Comparison of ENCODE assay signal across 11 cellular contexts in genomic region chr20:3681931-3682820, GRCh38. TPM values are rescaled to one million over a fixed set of nuclear protein-coding genes. Genes with fewer than 3 reads are reported as not detected.
DNase-seq lines count a peak whose midpoint lies in the region; ATAC-seq and TF ChIP-seq lines count a peak whose summit lies in the region.
"Had no signal": no experiment of that assay in that cellular context is flagged by ENCODE, and none has a peak within 500 bp of the region (broad histone marks: within the 10 kb centered on the region; RNA-seq: fewer than 3 reads in every experiment).

Gene ADAM33, minus strand, starts transcription at chr20:3682010. Its CDS starts 6 bp downstream, at chr20:3682004.

- H3K4me3 ChIP-seq in AG09309 (ENCODE audit: control insufficient read depth, low read depth, low read length) (peak within 1 kb of the TSS; percentile 85), adipocyte (ENCODE audit: low read length) (peak within 1 kb of the TSS; percentile 81), heart right ventricle (peak within 1 kb of the TSS; percentile 36 to 63 (median 54)), ovary (peak within 1 kb of the TSS; percentile 62)

- H3K27me3 ChIP-seq in adipocyte (replicated peaks; ENCODE audit: control insufficient read depth, insufficient read depth, low read length) (no peaks in the 10 kb centered on the region), heart right ventricle (peaks cover 0 to 45% (median 23%) of the 10 kb centered on the region in 7 donors), ovary (no peaks in the 10 kb centered on the region)

- no peak within 1 kb of the TSS for H3K4me3 Mint-ChIP-seq in natural killer cell
- H3K4me3 Mint-ChIP-seq: activated naive CD8-positive, alpha-beta T cell treated with anti-CD3 and anti-CD28 coated beads, Interleukin-2, amount 10 ng/mL, durations not matched to agents 7 days and 5 days; T-helper 2 cell treated with Interferon-gamma antibody and Interleukin-4, amounts not matched to agents 5 μg/mL and 100 μg/mL, for 36 hours had no signal

- H3K9me3 Mint-ChIP-seq in natural killer cell, result no peaks in the 10 kb centered on the region
- H3K9me3 Mint-ChIP-seq: activated naive CD8-positive, alpha-beta T cell treated with anti-CD3 and anti-CD28 coated beads, Interleukin-2, amount 10 ng/mL, durations not matched to agents 7 days and 5 days; T-helper 2 cell treated with Interferon-gamma antibody and Interleukin-4, amounts not matched to agents 5 μg/mL and 100 μg/mL, for 36 hours had no signal

- DNase-seq in AG09309 (ENCODE audit: low read depth) (no peak), adipocyte (ENCODE audit: low read depth) (peak; percentile 68), heart right ventricle (peak in 1 of 2 donors; percentile 74), ovary (peak; percentile 62 to 81 (median 68)), NOMO-1 treated with DMSO at 0.1 percent for 48 hours (lab: John Stamatoyannopoulos, UW; ENCODE audit: unreplicated experiment) (no peak), natural killer cell (no peak)
- DNase-seq: activated naive CD8-positive, alpha-beta T cell treated with anti-CD3 and anti-CD28 coated beads, Interleukin-2, amount 10 ng/mL, durations not matched to agents 7 days and 5 days; DMS79 treated with DMSO at 0.1 percent for 48 hours had no signal

- peak within 1 kb of the TSS; percentile 89 for H3K9ac ChIP-seq in adipocyte (ENCODE audit: low read length)

- peak within 1 kb of the TSS; percentile 36 to 76 (median 62) for H3K27ac ChIP-seq in heart right ventricle
- peak within 1 kb of the TSS; percentile 63 to 76 for H3K27ac ChIP-seq in ovary

- H3K4me1 Mint-ChIP-seq in natural killer cell, result peaks cover 0 to 5% of the 10 kb centered on the region in 2 donors
- H3K4me1 Mint-ChIP-seq: activated naive CD8-positive, alpha-beta T cell treated with anti-CD3 and anti-CD28 coated beads, Interleukin-2, amount 10 ng/mL, durations not matched to agents 7 days and 5 days had no signal

- no peaks in the 10 kb centered on the region for H3K36me3 ChIP-seq in adipocyte (ENCODE audit: control insufficient read depth, insufficient read depth, low read length, severe bottlenecking)
- no peaks in the 10 kb centered on the region for H3K36me3 ChIP-seq in heart right ventricle
- no peaks in the 10 kb centered on the region for H3K36me3 ChIP-seq in ovary

- intact Hi-C loops in heart right ventricle (cut with DNase I), result loop anchor here in 1 of 10 donors (10.0 kb wide), 1 partner anchor 173 kb away; no protein-coding TSS in a partner anchor
- intact Hi-C loops in ovary (cut with DNase I), result loop anchor here in 1 of 4 donors (10.0 kb wide), 1 partner anchor 83 kb away; the partner anchor contains the start of gene ADISSP
- intact Hi-C loops in natural killer cell (cut with micrococcal nuclease), result no loop called here

- ATAC-seq in heart right ventricle (peak in 7 of 8 donors; percentile 6 to 49 (median 27)), GM21825 (IDR thresholded peaks at IDR 0.05; ENCODE audit: unreplicated experiment) (no peak), GM19351 (IDR thresholded peaks at IDR 0.05; ENCODE audit: unreplicated experiment) (no peak), natural killer cell (no peak)

- TF ChIP-seq CTCF in AG09309 (IDR thresholded peaks at IDR 0.05; ENCODE audit: control insufficient read depth, insufficient read depth, low read depth, low read length, missing control alignments) (no peak), heart right ventricle (IDR thresholded peaks at IDR 0.05) (no peak), ovary (IDR thresholded peaks at IDR 0.05) (no peak), natural killer cell (IDR thresholded peaks at IDR 0.05) (no peak)

- no peak for TF ChIP-seq POLR2A in ovary (IDR thresholded peaks at IDR 0.05)

- no peaks in the 10 kb centered on the region for H3K9me3 ChIP-seq in adipocyte (ENCODE audit: control insufficient read depth, low read length)
- no peaks in the 10 kb centered on the region for H3K9me3 ChIP-seq in heart right ventricle
- no peaks in the 10 kb centered on the region for H3K9me3 ChIP-seq in ovary

- H3K27ac Mint-ChIP-seq in natural killer cell, result no peak within 1 kb of the TSS
- H3K27ac Mint-ChIP-seq: activated naive CD8-positive, alpha-beta T cell treated with anti-CD3 and anti-CD28 coated beads, Interleukin-2, amount 10 ng/mL, durations not matched to agents 7 days and 5 days; T-helper 2 cell treated with Interferon-gamma antibody and Interleukin-4, amounts not matched to agents 5 μg/mL and 100 μg/mL, for 36 hours had no signal

- H3K27me3 Mint-ChIP-seq in natural killer cell (ENCODE audit: low read depth in 2 of 2), result peaks cover 49 to 65% of the 10 kb centered on the region in 2 donors

- peaks cover 50% of the 10 kb centered on the region for H3K4me1 ChIP-seq in adipocyte (ENCODE audit: control insufficient read depth, insufficient read depth, low read length)
- peaks cover 7 to 56% (median 31%) of the 10 kb centered on the region in 9 donors for H3K4me1 ChIP-seq in heart right ventricle
- H3K4me1 ChIP-seq in ovary (ENCODE audit: insufficient read depth), result peaks cover 19% of the 10 kb centered on the region

- WGBS in heart right ventricle, 2 donors, result 6% methylated on average over 56 to 65 of the region's 65 CpGs
- 2 to 8% (median 4%) methylated on average over 40 to 65 of the region's 65 CpGs for WGBS in ovary, 3 donors

- no peak for TF ChIP-seq EP300 in ovary (IDR thresholded peaks at IDR 0.05)

- no peaks in the 10 kb centered on the region for H3K36me3 Mint-ChIP-seq in natural killer cell
- H3K36me3 Mint-ChIP-seq: activated naive CD8-positive, alpha-beta T cell treated with anti-CD3 and anti-CD28 coated beads, Interleukin-2, amount 10 ng/mL, durations not matched to agents 7 days and 5 days had no signal

RNA-seq across cellular contexts. Expression of gene ADAM33, which starts in this region (rescaled TPM):
- total RNA-seq in heart right ventricle (10 to 100 TPM in 2 of 10 donors, 1 to 10 TPM in 8; 1.6 to 13.2 (median 3.3) TPM), ovary (10 to 100 TPM; 12.4 to 68.1 (median 26.1) TPM), natural killer cell (not detected)
- polyA plus RNA-seq in heart right ventricle (10 to 100 TPM in 1 of 2 donors, 1 to 10 TPM in 1; 5.6 to 71.8 TPM), ovary (10 to 100 TPM; 23.3 to 34.1 TPM)
- total RNA-seq: activated naive CD8-positive, alpha-beta T cell treated with anti-CD3 and anti-CD28 coated beads, Interleukin-2, amount 10 ng/mL, durations not matched to agents 7 days and 5 days had no signal

Comparison
In these comparisons a context has a peak if more than half of its experiments do, and no peak if none do; other contexts are left out.
1. DNase-seq: peak in adipocyte (single experiment) and ovary (5 of 5); none in AG09309 (single experiment), NOMO-1 treated with DMSO at 0.1 percent for 48 hours (single experiment) and natural killer cell (single experiment).
2. ATAC-seq: peak in heart right ventricle (7 of 8); none in GM21825 (single experiment), GM19351 (single experiment) and natural killer cell (0 of 3).
3. Peak in every context shown above with its lines, with median percentiles within 50 percentile points of each other: H3K4me3 ChIP-seq.